ENCODE assay signal across 20 cellular contexts in genomic region chr6:165585060-165585459, GRCh38.
DNase-seq lines count a peak whose midpoint lies in the region; ATAC-seq, FAIRE-seq and TF ChIP-seq lines count a peak whose summit lies in the region.
"Had no signal": no experiment of that assay in that cellular context is flagged by ENCODE, and none has a peak within 500 bp of the region (broad histone marks: within the 10 kb centered on the region; RNA-seq: fewer than 3 reads in every experiment).

No MANE protein-coding gene starts in this region.

- H3K4me3 ChIP-seq in A549: no peak overlapping the region
- H3K4me3 ChIP-seq in choroid plexus epithelial cell (ENCODE audit: low read depth, low read length): no peak overlapping the region
- H3K4me3 ChIP-seq: SK-N-MC had no signal

- POLR2A ChIA-PET in A549 (lab: Yijun Ruan, JAX): no interaction called here

- H3K4me1 ChIP-seq in A549: peaks cover 33% of the 10 kb centered on the region; the same call in 1 of the 3 replicates

- CTCF ChIA-PET in A549 (lab: Yijun Ruan, JAX): interaction anchor here (1.0 kb wide), 1 partner anchor 11 kb away, joined by 3 read pairs; no protein-coding TSS in a partner anchor

- no peak for TF ChIP-seq POLR2A in A549 (IDR thresholded peaks at IDR 0.05; ENCODE audit: low read length)

- no peak for TF ChIP-seq RAD21 in A549 (conservative IDR thresholded peaks at IDR 0.05 in 1 of 2, IDR thresholded peaks at IDR 0.05 in 1 of 2)

- TF ChIP-seq EP300 in A549 (IDR thresholded peaks at IDR 0.05): no peak

- peaks cover 8% of the 10 kb centered on the region; the same call in 2 of the 3 replicates for H3K9me3 ChIP-seq in A549

- TF ChIP-seq CTCF in A549 (IDR thresholded peaks at IDR 0.05): no peak
- no peak for TF ChIP-seq CTCF in choroid plexus epithelial cell (conservative IDR thresholded peaks at IDR 0.05; ENCODE audit: low read depth, low read length)

- FAIRE-seq in A549 (lab: Jason Lieb, UNC): no peak
- FAIRE-seq: A204.1, GM19239, HTR-8/SVneo had no signal

- peak overlapping the region in 1 of 2 experiments; percentile 35; a peak in 1 of 6 replicates for H3K27ac ChIP-seq in A549
- H3K27ac ChIP-seq: SK-N-MC had no signal

- peak overlapping the region; percentile 27; the same call in 1 of the 3 replicates for H3K4me2 ChIP-seq in A549

- DNase-seq in A549 (ENCODE audit: low read depth in 1 of 2, low spot score in 1 of 2): peak in 1 of 2 experiments; percentile 49
- DNase-seq in M059J (ENCODE audit: low read depth): peak; percentile 41
- peak; percentile 61 for DNase-seq in choroid plexus epithelial cell (ENCODE audit: low read depth)
- peak; percentile 78 for DNase-seq in glomerular endothelial cell (ENCODE audit: extremely low read depth, low read depth, low spot score)
- no peak for DNase-seq in LoVo (ENCODE audit: low spot score)
- no peak for DNase-seq in stimulated activated CD4-positive, alpha-beta T cell treated with anti-CD3 and anti-CD28 coated beads, Interleukin-2, amount 100 ng/mL, for 48 hours
- no peak for DNase-seq in NK-92 treated with Interleukin-12 subunit alpha and Interleukin-12 subunit beta, amount 100 ng/mL, for 24 hours (lab: John Stamatoyannopoulos, UW)
- DNase-seq: C1 segment of cervical spinal cord, DMS 273 treated with DMSO at 0.1 percent for 48 hours, NCI-H1048, NCI-H1436 treated with DMSO at 0.1 percent for 48 hours, NCI-H2029 treated with DMSO at 0.1 percent for 48 hours, NCI-H510A treated with DMSO at 0.1 percent for 48 hours, Right ventricle myocardium superior had no signal

- ATAC-seq in A549 (peak in 1 of 2 experiments; percentile 45; a peak in 2 of 6 replicates), HG02840 (IDR thresholded peaks at IDR 0.05; ENCODE audit: low FRiP score, unreplicated experiment) (no peak)
- ATAC-seq: Panc1 had no signal

TF ChIP-seq in A549, 52 proteins besides CTCF, POLR2A, EP300 and RAD21:
- no peak for TF ChIP-seq ELK1 (IDR thresholded peaks at IDR 0.05; ENCODE audit: low read depth, low read length)
- no peak for TF ChIP-seq GATA3 (IDR thresholded peaks at IDR 0.05; ENCODE audit: borderline replicate concordance)
- no peak for TF ChIP-seq FOSL2 (IDR thresholded peaks at IDR 0.05)
- no peak for TF ChIP-seq FOSL2 (CRISPR knock-in tag; IDR thresholded peaks at IDR 0.05)

Comparison
In these comparisons a context has a peak if more than half of its experiments do, and no peak if none do; other contexts are left out.
1. DNase-seq: peak in M059J (single experiment), choroid plexus epithelial cell (single experiment) and glomerular endothelial cell (single experiment); none in LoVo (single experiment), stimulated activated CD4-positive, alpha-beta T cell treated with anti-CD3 and anti-CD28 coated beads, Interleukin-2, amount 100 ng/mL, for 48 hours (0 of 2) and NK-92 treated with Interleukin-12 subunit alpha and Interleukin-12 subunit beta, amount 100 ng/mL, for 24 hours (single experiment).